ENCODE assay signal across 8 cellular contexts in the genomic region with DNA sequence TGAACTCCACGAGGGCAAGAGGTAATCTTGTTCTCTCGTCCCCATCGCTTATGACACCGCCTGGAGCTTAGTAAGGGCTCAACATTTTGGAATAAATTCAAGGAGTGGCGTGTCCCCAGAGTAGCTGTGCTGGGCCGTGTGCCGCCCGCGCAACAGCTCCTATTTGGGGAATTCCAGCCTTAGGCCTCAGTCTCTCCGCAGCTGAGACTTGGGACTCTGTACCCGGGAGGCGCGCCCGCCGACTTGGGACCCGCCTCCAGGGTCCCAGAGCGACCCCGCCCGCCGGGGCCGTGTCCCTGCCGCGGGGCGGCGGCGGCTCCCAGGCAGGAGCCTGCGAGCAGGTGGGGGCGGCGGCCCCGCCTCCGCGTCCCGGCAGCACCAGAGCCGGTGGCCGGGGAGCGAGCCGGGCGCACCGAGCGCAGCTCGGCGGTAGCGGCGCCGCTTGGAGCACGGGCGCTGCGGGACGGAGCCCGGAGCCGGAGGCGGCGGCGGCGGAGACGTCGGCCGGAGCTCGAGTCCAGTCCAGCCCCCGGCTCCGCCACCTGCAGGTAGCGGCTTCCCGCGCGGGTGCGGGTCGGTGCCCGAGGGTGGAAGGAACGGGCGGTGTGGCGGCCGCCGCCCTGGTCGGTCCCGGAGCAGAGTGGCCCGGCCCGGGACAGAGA. TPM values are rescaled to one million over a fixed set of nuclear protein-coding genes. Genes with fewer than 3 reads are reported as not detected.
DNase-seq lines count a peak whose midpoint lies in the region; ATAC-seq and TF ChIP-seq lines count a peak whose summit lies in the region.

A gene with protein sequence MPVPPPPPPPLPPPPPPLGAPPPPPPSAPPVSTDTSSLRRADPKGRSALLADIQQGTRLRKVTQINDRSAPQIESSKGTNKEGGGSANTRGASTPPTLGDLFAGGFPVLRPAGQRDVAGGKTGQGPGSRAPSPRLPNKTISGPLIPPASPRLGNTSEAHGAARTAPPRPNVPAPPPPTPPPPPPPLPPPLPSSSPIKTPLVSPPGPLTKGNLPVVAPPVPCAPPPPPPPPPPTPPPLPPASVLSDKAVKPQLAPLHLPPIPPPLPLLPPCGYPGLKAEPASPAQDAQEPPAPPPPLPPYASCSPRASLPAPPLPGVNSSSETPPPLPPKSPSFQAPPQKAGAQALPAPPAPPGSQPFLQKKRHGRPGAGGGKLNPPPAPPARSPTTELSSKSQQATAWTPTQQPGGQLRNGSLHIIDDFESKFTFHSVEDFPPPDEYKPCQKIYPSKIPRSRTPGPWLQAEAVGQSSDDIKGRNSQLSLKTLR (plus strand): TSS at position 378 of the 662 bp plus-strand sequence. CDS start 28,217 bp downstream, outside the sequence.

- CTCF ChIA-PET in CD8-positive, alpha-beta T cell (lab: Charles Lee) = no interaction called here

- no peaks in the 10 kb centered on the region for H3K9me3 Mint-ChIP-seq in CD8-positive, alpha-beta T cell
- no peaks in the 10 kb centered on the region for H3K9me3 Mint-ChIP-seq in mesothelial cell of epicardium

- no peaks in the 10 kb centered on the region for H3K9me3 ChIP-seq in CD8-positive, alpha-beta T cell (ENCODE audit: low read length)
- no peaks in the 10 kb centered on the region for H3K9me3 ChIP-seq in duodenal mucosa (ENCODE audit: control insufficient read depth in 1 of 2, low read length in 2 of 2)

- POLR2A ChIA-PET in CD8-positive, alpha-beta T cell (lab: Charles Lee) = no interaction called here

- H3K27ac Mint-ChIP-seq in CD8-positive, alpha-beta T cell = no peak within 1 kb of the TSS
- peak within 1 kb of the TSS; percentile 11 for H3K27ac Mint-ChIP-seq in mesothelial cell of epicardium

- H3K27me3 Mint-ChIP-seq in CD8-positive, alpha-beta T cell (ENCODE audit: low read depth) = peaks cover 77% of the 10 kb centered on the region
- peaks cover 74% of the 10 kb centered on the region for H3K27me3 Mint-ChIP-seq in mesothelial cell of epicardium (ENCODE audit: low read depth)

- ATAC-seq in CD8-positive, alpha-beta T cell = no peak

- no peak within 1 kb of the TSS for H3K4me3 ChIP-seq in CD8-positive, alpha-beta T cell (ENCODE audit: low read depth, low read length)
- H3K4me3 ChIP-seq in duodenal mucosa (ENCODE audit: low read depth in 1 of 2, low read length in 2 of 2) (peak within 1 kb of the TSS; percentile 65 to 68), urinary bladder (ENCODE audit: low read depth, low read length) (peak within 1 kb of the TSS; percentile 53)

- H3K27me3 ChIP-seq in CD8-positive, alpha-beta T cell (ENCODE audit: insufficient read depth, low read length) = peaks cover 19% of the 10 kb centered on the region
- peaks cover 14 to 19% of the 10 kb centered on the region in 2 donors for H3K27me3 ChIP-seq in duodenal mucosa (ENCODE audit: control insufficient read depth in 1 of 2, insufficient read depth in 2 of 2, low read length in 2 of 2)

- H3K27ac ChIP-seq in CD8-positive, alpha-beta T cell (ENCODE audit: low read depth, low read length) = no peak within 1 kb of the TSS
- H3K27ac ChIP-seq in duodenal mucosa (ENCODE audit: low read depth, low read length) (no peak within 1 kb of the TSS), urinary bladder (ENCODE audit: low read depth) (no peak within 1 kb of the TSS)

- no peaks in the 10 kb centered on the region for H3K4me1 ChIP-seq in CD8-positive, alpha-beta T cell (ENCODE audit: insufficient read depth, low read length)
- peaks cover 8 to 9% of the 10 kb centered on the region in 2 donors for H3K4me1 ChIP-seq in duodenal mucosa (ENCODE audit: control insufficient read depth in 1 of 2, insufficient read depth in 2 of 2, low read length in 2 of 2)
- H3K4me1 ChIP-seq in urinary bladder (ENCODE audit: insufficient read depth) = peaks cover 2% of the 10 kb centered on the region

- H3K4me1 Mint-ChIP-seq in CD8-positive, alpha-beta T cell (ENCODE audit: low read depth) = peaks cover 14% of the 10 kb centered on the region
- H3K4me1 Mint-ChIP-seq in mesothelial cell of epicardium = peaks cover 6% of the 10 kb centered on the region

- WGBS in urinary bladder = 3% methylated on average over 76 of the region's 77 CpGs

- no peak for DNase-seq in CD8-positive, alpha-beta T cell
- peak; percentile 62 for DNase-seq in LoVo (ENCODE audit: low spot score)
- peak; percentile 34 to 66 for DNase-seq in mesothelial cell of epicardium (ENCODE audit: low spot score in 2 of 2, unreplicated experiment in 2 of 2)
- no peak for DNase-seq in CD1c-positive myeloid dendritic cell (ENCODE audit: extremely low spot score)
- no peak for DNase-seq in amniotic stem cell (lab: John Stamatoyannopoulos, UW)
- no peak for DNase-seq in NCI-H226

- H3K36me3 Mint-ChIP-seq in CD8-positive, alpha-beta T cell = no peaks in the 10 kb centered on the region
- H3K36me3 Mint-ChIP-seq in mesothelial cell of epicardium = no peaks in the 10 kb centered on the region

- H3K36me3 ChIP-seq in CD8-positive, alpha-beta T cell (ENCODE audit: insufficient read depth, low read length) = no peaks in the 10 kb centered on the region
- H3K36me3 ChIP-seq in duodenal mucosa (ENCODE audit: control insufficient read depth in 1 of 2, insufficient read depth in 2 of 2, low read length in 2 of 2) (no peaks in the 10 kb centered on the region), urinary bladder (ENCODE audit: insufficient read depth) (no peaks in the 10 kb centered on the region)

- no peak for TF ChIP-seq CTCF in CD8-positive, alpha-beta T cell (IDR thresholded peaks at IDR 0.05)
- TF ChIP-seq CTCF in mesothelial cell of epicardium (IDR thresholded peaks at IDR 0.05; ENCODE audit: unreplicated experiment) = no peak

- intact Hi-C loops in CD8-positive, alpha-beta T cell (cut with DNase I, micrococcal nuclease) = no loop called here

- peak within 1 kb of the TSS in 1 of 2 donors; percentile 20 for H3K9ac ChIP-seq in duodenal mucosa (ENCODE audit: low read depth in 1 of 2, low read length in 2 of 2)

- peak within 1 kb of the TSS; percentile 42 for H3K4me3 Mint-ChIP-seq in CD8-positive, alpha-beta T cell
- H3K4me3 Mint-ChIP-seq in mesothelial cell of epicardium = peak within 1 kb of the TSS; percentile 70

RNA-seq across cellular contexts. Expression of the gene that starts here (rescaled TPM):
- total RNA-seq in CD8-positive, alpha-beta T cell = not detected
- total RNA-seq in mesothelial cell of epicardium (7.1 to 7.9 TPM (median 7.3 TPM) in 3 replicates), urinary bladder (0.95 TPM)
- 3.4 TPM for polyA plus RNA-seq in urinary bladder

Comparison
In these comparisons a context has a peak if more than half of its experiments do, and no peak if none do; other contexts are left out.
1. DNase-seq: peak in LoVo (single experiment) and mesothelial cell of epicardium (2 of 2); none in CD8-positive, alpha-beta T cell (0 of 7), CD1c-positive myeloid dendritic cell (single experiment), amniotic stem cell (single experiment) and NCI-H226 (single experiment).